In genomic region chr2:232407428-232408150, GRCh38 we compare ENCODE assay signal across 11 cellular contexts. TPM values are rescaled to one million over a fixed set of nuclear protein-coding genes. Genes with fewer than 3 reads are reported as not detected.
"Had no signal": no experiment of that assay in that cellular context is flagged by ENCODE, and none has a peak within 500 bp of the region (broad histone marks: within the 10 kb centered on the region; RNA-seq: fewer than 3 reads in every experiment).

No MANE protein-coding gene starts in this region.

RNA-seq across cellular contexts. Expression of gene ALPG, which starts 0.9 kb away (rescaled TPM):
- total RNA-seq: HT1080, K562, LHCN-M2, MCF 10A, OCI-LY7, Peyer's patch, Right ventricle myocardium inferior, RPMI7951, SJCRH30 had no signal
- polyA plus RNA-seq: IgD-negative memory B cell, K562 had no signal

RNA-seq across cellular contexts. Expression of gene ALPP, which starts 29.0 kb away (rescaled TPM):
- total RNA-seq: HT1080, K562, LHCN-M2, OCI-LY7, Peyer's patch, Right ventricle myocardium inferior, RPMI7951, SJCRH30 had no signal
- polyA plus RNA-seq: IgD-negative memory B cell had no signal

RNA-seq across cellular contexts. Expression of gene ALPI, which starts 48.4 kb away (rescaled TPM):
- total RNA-seq: HT1080, K562, LHCN-M2, MCF 10A, OCI-LY7, PC-3, Right ventricle myocardium inferior, RPMI7951, SJCRH30 had no signal
- polyA plus RNA-seq: IgD-negative memory B cell, K562 had no signal
